Comparison of ENCODE assay signal across 23 cellular contexts in genomic region chr3:116848402-116848801, GRCh38.
DNase-seq lines count a peak whose midpoint lies in the region; ATAC-seq, FAIRE-seq and TF ChIP-seq lines count a peak whose summit lies in the region.
"Had no signal": no experiment of that assay in that cellular context is flagged by ENCODE, and none has a peak within 500 bp of the region (broad histone marks: within the 10 kb centered on the region; RNA-seq: fewer than 3 reads in every experiment).

No MANE protein-coding gene starts in this region.

- peaks cover 16 to 20% of the 10 kb centered on the region in 2 experiments for H3K9me3 Mint-ChIP-seq in H9

- H2AFZ ChIP-seq in H9 (ENCODE audit: low read length), result no peak overlapping the region

- no peak for TF ChIP-seq CTCF in H9 (conservative IDR thresholded peaks at IDR 0.05)
- no peak for TF ChIP-seq CTCF in bronchial epithelial cell (IDR thresholded peaks at IDR 0.05; ENCODE audit: insufficient read depth, low read length, severe bottlenecking)

- no peak overlapping the region for H2BK12ac ChIP-seq in H9 (ENCODE audit: insufficient read length, low read depth, low read length)

- H4K5ac ChIP-seq in H9 (ENCODE audit: insufficient read length, low read depth, low read length), result no peak overlapping the region

- H3K79me1 ChIP-seq in H9 (ENCODE audit: insufficient read depth, low read depth, low read length, poor library complexity, severe bottlenecking), result no peaks in the 10 kb centered on the region

- H3K4me1 ChIP-seq in H9 (ENCODE audit: insufficient read depth, low read length) (peaks cover 10% of the 10 kb centered on the region), HUES64 (ENCODE audit: insufficient read depth, low read length) (peaks cover 41% of the 10 kb centered on the region), iPS-18a (ENCODE audit: control insufficient read depth, low read depth, low read length) (peaks cover 41% of the 10 kb centered on the region)
- H3K4me1 ChIP-seq: A549 had no signal

- DNase-seq in H9 (no peak), bronchial epithelial cell (ENCODE audit: low read depth) (no peak), HUDEP-2 (lab: John Stamatoyannopoulos, UW; ENCODE audit: unreplicated experiment in 76 of 76) (no peak), nucleus accumbens (lab: John Stamatoyannopoulos, UW) (no peak), SIG-M5 treated with dmso at 0.1 percent for 504 hours (lab: John Stamatoyannopoulos, UW; ENCODE audit: unreplicated experiment) (no peak)
- DNase-seq: 8988T; ACHN; C1 segment of cervical spinal cord; Calu3; CD4-positive, alpha-beta memory T cell; COR-L47; DMS53; DMS79 treated with DMSO at 0.1 percent for 48 hours; GF-D8; GOT3; H7 had no signal

- H2BK5ac ChIP-seq in H9 (ENCODE audit: insufficient read length, low read length), result no peak overlapping the region

- H4K20me1 ChIP-seq in H9 (ENCODE audit: control insufficient read depth, insufficient read depth, insufficient read length), result no peaks in the 10 kb centered on the region

- no peak overlapping the region for H3K14ac ChIP-seq in H9 (ENCODE audit: insufficient read depth, low read length)

- no peak overlapping the region for H2BK15ac ChIP-seq in H9 (ENCODE audit: low read depth, low read length)

- H3K27me3 ChIP-seq in H9 (ENCODE audit: insufficient read depth, low read length), result no peaks in the 10 kb centered on the region
- no peaks in the 10 kb centered on the region for H3K27me3 ChIP-seq in HUES64 (ENCODE audit: insufficient read depth, low read length)
- no peaks in the 10 kb centered on the region for H3K27me3 ChIP-seq in bronchial epithelial cell (ENCODE audit: control insufficient read depth, insufficient read depth, low read length)
- no peaks in the 10 kb centered on the region for H3K27me3 ChIP-seq in iPS-18a (ENCODE audit: control insufficient read depth, insufficient read depth, low read length)

- no peaks in the 10 kb centered on the region for H3K9me3 ChIP-seq in H9 (ENCODE audit: control insufficient read depth, low read depth, low read length)
- H3K9me3 ChIP-seq in HUES64 (ENCODE audit: insufficient read depth, low read depth, low read length), result peaks cover 5% of the 10 kb centered on the region; the same call in 1 of the 2 replicates
- H3K9me3 ChIP-seq in iPS-18a (ENCODE audit: control insufficient read depth, low read depth, low read length), result no peaks in the 10 kb centered on the region
- H3K9me3 ChIP-seq: A549 had no signal

- no peak overlapping the region for H3K18ac ChIP-seq in H9 (ENCODE audit: insufficient read length, low read depth, low read length)

- peak overlapping the region; percentile 32 for H3K4me2 ChIP-seq in H9 (ENCODE audit: insufficient read depth, insufficient read length, low read length)
- H3K4me2 ChIP-seq: A549 had no signal

- no peak overlapping the region for H3T11ph ChIP-seq in H9 (ENCODE audit: low read length)

- no peaks in the 10 kb centered on the region for H3K79me2 ChIP-seq in H9 (ENCODE audit: insufficient read depth, low read length)

- no peaks in the 10 kb centered on the region for H3K23me2 ChIP-seq in H9 (ENCODE audit: insufficient read length, low read depth, low read length, poor library complexity, severe bottlenecking)

- no peaks in the 10 kb centered on the region for H3K27me3 Mint-ChIP-seq in H9 (ENCODE audit: low read depth)
- H3K27me3 Mint-ChIP-seq: CD4-positive, alpha-beta memory T cell had no signal

- H3K4me3 Mint-ChIP-seq in H9, result no peak overlapping the region
- H3K4me3 Mint-ChIP-seq: CD4-positive, alpha-beta memory T cell had no signal

- peak overlapping the region; percentile 49 to 94 (median 83); a peak in 5 of 7 replicates for H3K27ac Mint-ChIP-seq in H9
- H3K27ac Mint-ChIP-seq: CD4-positive, alpha-beta memory T cell had no signal

- H3K4me3 ChIP-seq in HUES64 (ENCODE audit: low read length) (peak overlapping the region; percentile 7; the same call in 1 of the 2 replicates), bronchial epithelial cell (ENCODE audit: low read depth, low read length) (no peak overlapping the region), iPS-18a (ENCODE audit: low read length) (peak overlapping the region; percentile 4)
- H3K4me3 ChIP-seq: A549 had no signal

- peaks cover 59 to 61% of the 10 kb centered on the region in 2 experiments for H3K4me1 Mint-ChIP-seq in H9
- H3K4me1 Mint-ChIP-seq: CD4-positive, alpha-beta memory T cell had no signal

- no peak overlapping the region for H3K23ac ChIP-seq in H9 (ENCODE audit: insufficient read length, low read depth, low read length)

- H3K56ac ChIP-seq in H9 (ENCODE audit: insufficient read length, low read depth, low read length), result no peak overlapping the region

- H3K9ac ChIP-seq in H9 (ENCODE audit: extremely low read depth, insufficient read length, low read length) (no peak overlapping the region), HUES64 (ENCODE audit: low read depth, low read length) (no peak overlapping the region), iPS-18a (ENCODE audit: low read length) (no peak overlapping the region)

- H3K36me3 Mint-ChIP-seq in H9 (ENCODE audit: insufficient read depth in 1 of 3, low read depth in 3 of 3), result peaks cover 11 to 26% (median 19%) of the 10 kb centered on the region in 3 experiments
- H3K36me3 Mint-ChIP-seq: CD4-positive, alpha-beta memory T cell had no signal

- ATAC-seq in HG02623 (IDR thresholded peaks at IDR 0.05; ENCODE audit: unreplicated experiment), result no peak
- ATAC-seq: A549, HCT116 had no signal

- FAIRE-seq in bronchial epithelial cell (lab: Jason Lieb, UNC), result peak; percentile 52
- FAIRE-seq: A549, GM12891, GM18507 had no signal

- H3K36me3 ChIP-seq in HUES64 (ENCODE audit: insufficient read depth, low read length) (peaks cover 2% of the 10 kb centered on the region; the same call in 1 of the 2 replicates), bronchial epithelial cell (ENCODE audit: control insufficient read depth, insufficient read depth, low read length) (no peaks in the 10 kb centered on the region), iPS-18a (ENCODE audit: control insufficient read depth, low read depth, low read length) (no peaks in the 10 kb centered on the region)

- no CpG with 5 or more reads among the region's 2 CpGs for WGBS in H9 (ENCODE audit: extremely low coverage, insufficient read length, low lambda C conversion rate)
- WGBS in HUES64, result 52% methylated on average over 2 of the region's 2 CpGs

- no peak overlapping the region for H3K4ac ChIP-seq in H9 (ENCODE audit: low read depth, low read length)

- H2BK120ac ChIP-seq in H9 (ENCODE audit: low read depth, low read length, poor library complexity, severe bottlenecking), result no peak overlapping the region

- no peak overlapping the region for H4K91ac ChIP-seq in H9 (ENCODE audit: insufficient read length, low read depth, low read length)

- H4K8ac ChIP-seq in H9 (replicated peaks; ENCODE audit: insufficient read length, low read depth, low read length), result no peak overlapping the region

- H2BK20ac ChIP-seq in H9 (ENCODE audit: low read depth, low read length, poor library complexity, severe bottlenecking), result no peak overlapping the region

- H2AK5ac ChIP-seq in H9 (ENCODE audit: insufficient read length, low read length), result no peak overlapping the region

- H3K27ac ChIP-seq in H9 (ENCODE audit: insufficient read length, low read depth, low read length), result peak overlapping the region; percentile 48
- peak overlapping the region; percentile 90 for H3K27ac ChIP-seq in HUES64 (ENCODE audit: low read depth, low read length)
- peak overlapping the region; percentile 5 for H3K27ac ChIP-seq in iPS-18a (ENCODE audit: low read length)
- H3K27ac ChIP-seq: A549 had no signal

Comparison
In these comparisons a context has a peak if more than half of its experiments do, and no peak if none do; other contexts are left out.
1. H3K27ac ChIP-seq: peak in every context shown above with its lines; median percentile 90 in HUES64; 48 in H9; 5 in iPS-18a.